26 cellular contexts compared by ENCODE assay signal in the genomic region with DNA sequence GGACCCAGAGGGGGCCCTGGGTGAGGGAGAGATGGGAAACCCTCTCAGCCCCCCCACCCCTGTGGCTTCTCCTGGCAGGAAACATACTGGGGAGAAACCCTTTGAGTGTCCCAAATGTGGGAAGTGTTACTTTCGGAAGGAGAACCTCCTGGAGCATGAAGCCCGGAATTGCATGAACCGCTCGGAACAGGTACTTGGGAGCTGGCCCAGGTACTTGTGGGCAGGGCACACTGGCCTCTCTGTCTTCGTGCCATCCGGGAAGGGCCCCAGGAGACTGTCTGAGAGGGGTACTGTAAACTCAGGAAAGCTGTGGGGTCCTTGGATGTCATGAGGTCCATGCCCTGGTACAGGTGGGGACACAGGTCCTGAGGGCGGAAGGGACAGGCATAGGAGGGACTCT. TPM values are rescaled to one million over a fixed set of nuclear protein-coding genes. Genes with fewer than 3 reads are reported as not detected.
"Had no signal": no experiment of that assay in that cellular context is flagged by ENCODE, and none has a peak within 500 bp of the region (broad histone marks: within the 10 kb centered on the region; RNA-seq: fewer than 3 reads in every experiment).

No MANE protein-coding gene starts in this region.

- ATAC-seq: activated naive CD4-positive, alpha-beta T cell treated with anti-CD3 and anti-CD28 coated beads, Interleukin-2, amount 50 U/mL, for 72 hours; activated T-cell treated with anti-CD3 and anti-CD28 coated beads, Interleukin-2, amount 50 U/mL, for 72 hours; effector memory CD8-positive, alpha-beta T cell; lower lobe of right lung; mucosa of descending colon; natural killer cell treated with Interleukin-12 subunit alpha and Interleukin-12 subunit beta and Interleukin-15 and Interleukin-18, amount 100 ng/mL, for 72 hours had no signal

- H3K4me3 ChIP-seq: breast epithelium, heart right ventricle, lower lobe of right lung, mucosa of descending colon, ovary, testis had no signal

- H3K9me3 ChIP-seq: breast epithelium, heart right ventricle, lower lobe of right lung, mucosa of descending colon, ovary, testis had no signal

- DNase-seq: activated CD4-positive, alpha-beta T cell treated with anti-CD3 and anti-CD28 coated beads for 4 hours; activated CD4-positive, alpha-beta T cell treated with anti-CD3 and anti-CD28 coated beads, Interleukin-2, amount 50 U/mL, for 4 hours; activated naive CD4-positive, alpha-beta T cell; activated T-cell treated with anti-CD3 and anti-CD28 coated beads for 4 hours; activated T-cell treated with anti-CD3 and anti-CD28 coated beads, Interleukin-2, amount 50 U/mL, for 72 hours; cortex of kidney; effector memory CD8-positive, alpha-beta T cell; erythroblast; heart right ventricle; lower lobe of right lung; mesenchymal stem cell; mucosa of descending colon; ovary; stimulated activated CD4-positive, alpha-beta T cell treated with anti-CD3 and anti-CD28 coated beads, Interleukin-15, amount 100 ng/mL, for 24 hours; stimulated activated CD4-positive, alpha-beta T cell treated with anti-CD3 and anti-CD28 coated beads, Interleukin-2, amount 100 ng/mL, for 24 hours; stimulated activated naive CD4-positive, alpha-beta T cell; trophoblast cell had no signal

- H3K27ac ChIP-seq: lower lobe of right lung, ovary, testis had no signal

- H3K27me3 ChIP-seq: breast epithelium, heart right ventricle, ovary, testis had no signal

- H3K36me3 ChIP-seq: breast epithelium, ovary had no signal

RNA-seq across cellular contexts. Expression of a gene that starts 30.7 kb away (rescaled TPM):
- total RNA-seq: activated naive CD4-positive, alpha-beta T cell treated with anti-CD3 and anti-CD28 coated beads, Interleukin-2, amount 50 U/mL, for 72 hours; activated T-cell treated with anti-CD3 and anti-CD28 coated beads, Interleukin-2, amount 50 U/mL, for 72 hours; cerebellum; fibroblast of villous mesenchyme; glomerular endothelial cell; heart right ventricle; kidney epithelial cell; natural killer cell treated with Interleukin-12 subunit alpha and Interleukin-12 subunit beta and Interleukin-15 and Interleukin-18, amount 100 ng/mL, for 72 hours; progenitor cell of endocrine pancreas had no signal
- polyA plus RNA-seq: heart right ventricle had no signal
